8 cellular contexts compared by ENCODE assay signal in genomic region chr10:78302989-78303854, GRCh38.
DNase-seq lines count a peak whose midpoint lies in the region; ATAC-seq and TF ChIP-seq lines count a peak whose summit lies in the region.

No MANE protein-coding gene starts in this region.

- peaks cover 7% of the 10 kb centered on the region for H3K4me1 ChIP-seq in ovary (ENCODE audit: insufficient read depth)
- peaks cover 4 to 14% of the 10 kb centered on the region in 2 donors for H3K4me1 ChIP-seq in thyroid gland

- peak; percentile 87 for ATAC-seq in HG02571 (IDR thresholded peaks at IDR 0.05; ENCODE audit: unreplicated experiment)

- peaks cover 14% of the 10 kb centered on the region for H3K27me3 Mint-ChIP-seq in glutamatergic neuron (ENCODE audit: unreplicated experiment)

- 5 to 11% (median 9%) methylated on average over 43 to 81 of the region's 81 CpGs for WGBS in ovary, 3 donors
- WGBS in thyroid gland, 2 donors: 8 to 13% methylated on average over 30 to 54 of the region's 81 CpGs

- H3K9me3 ChIP-seq in ovary: no peaks in the 10 kb centered on the region
- no peaks in the 10 kb centered on the region for H3K9me3 ChIP-seq in thyroid gland

- H3K27me3 ChIP-seq in ovary (no peaks in the 10 kb centered on the region), thyroid gland (no peaks in the 10 kb centered on the region)

- in situ Hi-C loops in SK-MEL-5 (cut with HindIII; ENCODE audit: low pct_unique_long_range_greater_than_20kb, low sequenced_read_pairs): no loop called here

- H3K4me3 ChIP-seq in ovary (peak overlapping the region; percentile 48), thyroid gland (replicated peaks in 1 of 3) (peak overlapping the region; percentile 12 to 40 (median 35))

- TF ChIP-seq POLR2A in ovary (IDR thresholded peaks at IDR 0.05): no peak
- peak; percentile 51 to 92 for TF ChIP-seq POLR2A in thyroid gland (IDR thresholded peaks at IDR 0.05)

- peaks cover 16% of the 10 kb centered on the region for H3K9me3 Mint-ChIP-seq in glutamatergic neuron (ENCODE audit: unreplicated experiment)

- peak overlapping the region; percentile 74 for H3K4me3 Mint-ChIP-seq in glutamatergic neuron (ENCODE audit: unreplicated experiment)

- H3K27ac Mint-ChIP-seq in glutamatergic neuron (ENCODE audit: unreplicated experiment): peak overlapping the region; percentile 93

- H3K36me3 ChIP-seq in ovary (no peaks in the 10 kb centered on the region), thyroid gland (no peaks in the 10 kb centered on the region)

- no peak for TF ChIP-seq EP300 in ovary (IDR thresholded peaks at IDR 0.05)

- peaks cover 18% of the 10 kb centered on the region for H3K36me3 Mint-ChIP-seq in glutamatergic neuron (ENCODE audit: unreplicated experiment)

- H3K4me1 Mint-ChIP-seq in glutamatergic neuron (ENCODE audit: low read depth, unreplicated experiment): peaks cover 23% of the 10 kb centered on the region

- DNase-seq in GM10266 (ENCODE audit: extremely low spot score) (peak; percentile 97), NAMALWA (ENCODE audit: low spot score) (peak; percentile 86), SK-MEL-5 (ENCODE audit: low read depth, low spot score) (peak; percentile 81), glutamatergic neuron (peak; percentile 99), ovary (peak; percentile 92 to 99 (median 96)), thyroid gland (peak; percentile 96 to 97)
- peak; percentile 97 for DNase-seq in activated naive CD4-positive, alpha-beta T cell treated with anti-CD3 and anti-CD28 coated beads, Interleukin-2, amount 50 U/mL, for 16 hours

- H3K27ac ChIP-seq in ovary (peak overlapping the region; percentile 18 to 68), thyroid gland (peak overlapping the region; percentile 89 to 95 (median 89))

- TF ChIP-seq CTCF in GM10266 (IDR thresholded peaks at IDR 0.05; ENCODE audit: control insufficient read depth, insufficient read depth, low read depth, missing control alignments): peak; percentile 79
- TF ChIP-seq CTCF in glutamatergic neuron (IDR thresholded peaks at IDR 0.05; ENCODE audit: partially characterized antibody, unreplicated experiment): peak; percentile 89
- TF ChIP-seq CTCF in ovary (IDR thresholded peaks at IDR 0.05): peak; percentile 50 to 91 (median 89)
- peak; percentile 43 to 83 (median 70) for TF ChIP-seq CTCF in thyroid gland (IDR thresholded peaks at IDR 0.05)

- intact Hi-C loops in ovary (cut with DNase I): loop anchor here (5.0 to 10.0 kb wide), 6 partner anchors 88 to 894 kb away; partner anchors contain the start of gene ZMIZ1 (in 1 of the 4)
- intact Hi-C loops in thyroid gland (cut with DNase I): loop anchor here (10.0 kb wide), 1 partner anchor 892 kb away; no protein-coding TSS in a partner anchor

Comparison
In these comparisons a context has a peak if more than half of its experiments do, and no peak if none do; other contexts are left out.
1. Peak in every context shown above with its lines: DNase-seq, ATAC-seq, H3K4me3 ChIP-seq and H3K27ac ChIP-seq.